Comparison of ENCODE assay signal across 23 cellular contexts in the genomic region with DNA sequence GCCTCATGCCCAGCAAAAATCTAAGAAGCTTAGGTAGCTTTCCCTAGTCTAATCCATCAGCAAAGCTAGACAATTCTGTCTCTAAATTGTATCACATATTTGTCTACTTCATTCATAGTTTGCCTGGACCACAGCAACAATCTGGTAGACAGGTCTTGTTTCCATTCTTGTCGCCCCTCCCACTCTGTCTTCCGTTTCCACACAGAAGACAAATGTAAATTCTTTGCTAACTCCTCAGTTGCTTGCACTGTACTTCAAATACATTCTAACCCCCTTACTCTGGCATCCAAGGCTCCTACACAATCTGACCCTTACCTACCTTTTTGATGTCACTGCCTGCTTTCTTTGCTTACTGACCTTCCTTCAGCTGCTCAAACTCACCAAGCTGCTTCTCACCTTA. TPM values are rescaled to one million over a fixed set of nuclear protein-coding genes. Genes with fewer than 3 reads are reported as not detected.
DNase-seq lines count a peak whose midpoint lies in the region; ATAC-seq and TF ChIP-seq lines count a peak whose summit lies in the region.
"Had no signal": no experiment of that assay in that cellular context is flagged by ENCODE, and none has a peak within 500 bp of the region (broad histone marks: within the 10 kb centered on the region; RNA-seq: fewer than 3 reads in every experiment).

No MANE protein-coding gene starts in this region.

- no peaks in the 10 kb centered on the region for H3K9me3 ChIP-seq in thoracic aorta
- no peaks in the 10 kb centered on the region for H3K9me3 ChIP-seq in CD8-positive, alpha-beta T cell (ENCODE audit: low read length)
- H3K9me3 ChIP-seq: Caco-2, left ventricle myocardium inferior, thyroid gland had no signal

- TF ChIP-seq CTCF in thoracic aorta (IDR thresholded peaks at IDR 0.05) = no peak
- TF ChIP-seq CTCF in CD8-positive, alpha-beta T cell (IDR thresholded peaks at IDR 0.05) = no peak

- H3K4me3 Mint-ChIP-seq in activated T-helper 17 cell treated with anti-CD3 and anti-CD28 coated beads, Interleukin-2, amount 50 U/mL, for 72 hours = no peak overlapping the region
- H3K4me3 Mint-ChIP-seq in CD8-positive, alpha-beta T cell = no peak overlapping the region
- H3K4me3 Mint-ChIP-seq: activated naive CD4-positive, alpha-beta T cell treated with anti-CD3 and anti-CD28 coated beads, Interleukin-2, amount 50 U/mL, for 24 hours; naive thymus-derived CD4-positive, alpha-beta T cell; stimulated activated naive CD8-positive, alpha-beta T cell treated with anti-CD3 and anti-CD28 coated beads, Interleukin-15, amount 100 ng/mL, for 72 hours had no signal

- peaks cover 5% of the 10 kb centered on the region for H3K36me3 ChIP-seq in thoracic aorta
- peaks cover 14% of the 10 kb centered on the region for H3K36me3 ChIP-seq in CD8-positive, alpha-beta T cell (ENCODE audit: insufficient read depth, low read length)

- H3K27me3 Mint-ChIP-seq in activated T-helper 17 cell treated with anti-CD3 and anti-CD28 coated beads, Interleukin-2, amount 50 U/mL, for 72 hours = no peaks in the 10 kb centered on the region
- H3K27me3 Mint-ChIP-seq in CD8-positive, alpha-beta T cell (ENCODE audit: low read depth) = no peaks in the 10 kb centered on the region
- H3K27me3 Mint-ChIP-seq: activated naive CD4-positive, alpha-beta T cell treated with anti-CD3 and anti-CD28 coated beads, Interleukin-2, amount 50 U/mL, for 24 hours; naive thymus-derived CD4-positive, alpha-beta T cell; stimulated activated naive CD8-positive, alpha-beta T cell treated with anti-CD3 and anti-CD28 coated beads, Interleukin-15, amount 100 ng/mL, for 72 hours had no signal

- POLR2A ChIA-PET in CD8-positive, alpha-beta T cell (lab: Charles Lee) = no interaction called here

- peaks cover 10 to 43% of the 10 kb centered on the region in 2 donors for H3K4me1 ChIP-seq in thoracic aorta (ENCODE audit: control insufficient read depth in 1 of 2, low read depth in 2 of 2)
- H3K4me1 ChIP-seq in CD8-positive, alpha-beta T cell (ENCODE audit: insufficient read depth, low read length) = no peaks in the 10 kb centered on the region
- H3K4me1 ChIP-seq: left ventricle myocardium inferior, thyroid gland had no signal

- CTCF ChIA-PET in CD8-positive, alpha-beta T cell (lab: Charles Lee) = interaction anchor here (0.9 kb wide), 1 partner anchor 359 kb away, joined by 3 read pairs; no protein-coding TSS in a partner anchor

- peaks cover 96% of the 10 kb centered on the region for H3K36me3 Mint-ChIP-seq in activated T-helper 17 cell treated with anti-CD3 and anti-CD28 coated beads, Interleukin-2, amount 50 U/mL, for 72 hours (ENCODE audit: low read depth)
- peaks cover 92% of the 10 kb centered on the region for H3K36me3 Mint-ChIP-seq in CD8-positive, alpha-beta T cell

- peaks cover 20% of the 10 kb centered on the region for H3K4me1 Mint-ChIP-seq in activated T-helper 17 cell treated with anti-CD3 and anti-CD28 coated beads, Interleukin-2, amount 50 U/mL, for 72 hours
- H3K4me1 Mint-ChIP-seq in CD8-positive, alpha-beta T cell (ENCODE audit: low read depth) = no peaks in the 10 kb centered on the region

- peak overlapping the region; percentile 46 to 61 for H3K27ac ChIP-seq in thoracic aorta
- no peak overlapping the region for H3K27ac ChIP-seq in CD8-positive, alpha-beta T cell (ENCODE audit: low read depth, low read length)
- H3K27ac ChIP-seq: BLaER1 treated with 17β-estradiol and CSF1 and Interleukin-3, amounts not matched to agents 10 nM and 100 nM; left ventricle myocardium inferior; thyroid gland had no signal

- H3K27me3 ChIP-seq in thoracic aorta (replicated peaks; ENCODE audit: insufficient read depth) = no peaks in the 10 kb centered on the region
- no peaks in the 10 kb centered on the region for H3K27me3 ChIP-seq in CD8-positive, alpha-beta T cell (ENCODE audit: insufficient read depth, low read length)
- H3K27me3 ChIP-seq: BLaER1 treated with 17β-estradiol and CSF1 and Interleukin-3, amounts not matched to agents 10 nM and 100 nM; dorsolateral prefrontal cortex; thyroid gland had no signal

- DNase-seq in GM03348 (ENCODE audit: low spot score) (peak; percentile 42), iris pigment epithelial cell (ENCODE audit: low read depth) (peak; percentile 67), thoracic aorta (ENCODE audit: low spot score) (no peak)
- DNase-seq in activated CD8-positive, alpha-beta memory T cell treated with anti-CD3 and anti-CD28 coated beads, Interleukin-2, amount 50 U/mL, for 48 hours = no peak
- no peak for DNase-seq in CD8-positive, alpha-beta T cell
- DNase-seq: activated CD4-positive, alpha-beta T cell treated with anti-CD3 and anti-CD28 coated beads, Interleukin-2, amount 50 U/mL, for 4 hours; DMS79; dorsolateral prefrontal cortex; islet precursor cell; left ventricle myocardium inferior; naive thymus-derived CD4-positive, alpha-beta T cell; NCI-H1694; NCI-H510A treated with DMSO at 0.1 percent for 48 hours; occipital lobe; SHP77 treated with DMSO at 0.1 percent for 48 hours; stimulated activated naive CD8-positive, alpha-beta T cell treated with anti-CD3 and anti-CD28 coated beads, Interleukin-15, amount 100 ng/mL, for 72 hours; thyroid gland had no signal

- H3K9me3 Mint-ChIP-seq in activated T-helper 17 cell treated with anti-CD3 and anti-CD28 coated beads, Interleukin-2, amount 50 U/mL, for 72 hours = no peaks in the 10 kb centered on the region
- H3K9me3 Mint-ChIP-seq in CD8-positive, alpha-beta T cell = no peaks in the 10 kb centered on the region
- H3K9me3 Mint-ChIP-seq: activated naive CD4-positive, alpha-beta T cell treated with anti-CD3 and anti-CD28 coated beads, Interleukin-2, amount 50 U/mL, for 24 hours had no signal

- intact Hi-C loops in CD8-positive, alpha-beta T cell (cut with DNase I, micrococcal nuclease) = loop anchor here in 1 of 2 experiments (10.0 kb wide), 1 partner anchor 674 kb away; no protein-coding TSS in a partner anchor

- peak overlapping the region; percentile 26 for H3K27ac Mint-ChIP-seq in activated T-helper 17 cell treated with anti-CD3 and anti-CD28 coated beads, Interleukin-2, amount 50 U/mL, for 72 hours
- H3K27ac Mint-ChIP-seq in CD8-positive, alpha-beta T cell = no peak overlapping the region

- no peak for ATAC-seq in activated T-helper 17 cell treated with anti-CD3 and anti-CD28 coated beads, Interleukin-2, amount 50 U/mL, for 72 hours (replicated peaks)
- ATAC-seq in thoracic aorta (ENCODE audit: insufficient number of reproducible peaks, low FRiP score, low read depth) = no peak
- ATAC-seq in CD8-positive, alpha-beta T cell = no peak
- no peak for ATAC-seq in GM18502 (IDR thresholded peaks at IDR 0.05; ENCODE audit: poor library complexity, unreplicated experiment)
- ATAC-seq: naive thymus-derived CD4-positive, alpha-beta T cell; Panc1; stimulated activated naive CD8-positive, alpha-beta T cell treated with anti-CD3 and anti-CD28 coated beads, Interleukin-15, amount 100 ng/mL, for 72 hours had no signal

- no peak overlapping the region for H3K4me3 ChIP-seq in thoracic aorta
- no peak overlapping the region for H3K4me3 ChIP-seq in CD8-positive, alpha-beta T cell (ENCODE audit: low read depth, low read length)
- H3K4me3 ChIP-seq: BLaER1 treated with 17β-estradiol and CSF1 and Interleukin-3, amounts not matched to agents 10 nM and 100 nM; dorsolateral prefrontal cortex; left ventricle myocardium inferior; thyroid gland had no signal

RNA-seq across cellular contexts. Expression of a gene that starts 40.1 kb away (rescaled TPM):
- 10 to 100 TPM; 16.7 to 24.7 TPM for total RNA-seq in activated T-helper 17 cell treated with anti-CD3 and anti-CD28 coated beads, Interleukin-2, amount 50 U/mL, for 72 hours
- total RNA-seq in thoracic aorta = 10 to 100 TPM; 29.1 to 32.0 TPM
- total RNA-seq in CD8-positive, alpha-beta T cell = 10 to 100 TPM; 15.7 to 17.0 TPM

Comparison
In these comparisons a context has a peak if more than half of its experiments do, and no peak if none do; other contexts are left out.
1. DNase-seq: peak in GM03348 (single experiment) and iris pigment epithelial cell (single experiment); none in thoracic aorta (single experiment), activated CD8-positive, alpha-beta memory T cell treated with anti-CD3 and anti-CD28 coated beads, Interleukin-2, amount 50 U/mL, for 48 hours (single experiment) and CD8-positive, alpha-beta T cell (0 of 7).